Comparison of ENCODE assay signal across 10 cellular contexts in the genomic region with DNA sequence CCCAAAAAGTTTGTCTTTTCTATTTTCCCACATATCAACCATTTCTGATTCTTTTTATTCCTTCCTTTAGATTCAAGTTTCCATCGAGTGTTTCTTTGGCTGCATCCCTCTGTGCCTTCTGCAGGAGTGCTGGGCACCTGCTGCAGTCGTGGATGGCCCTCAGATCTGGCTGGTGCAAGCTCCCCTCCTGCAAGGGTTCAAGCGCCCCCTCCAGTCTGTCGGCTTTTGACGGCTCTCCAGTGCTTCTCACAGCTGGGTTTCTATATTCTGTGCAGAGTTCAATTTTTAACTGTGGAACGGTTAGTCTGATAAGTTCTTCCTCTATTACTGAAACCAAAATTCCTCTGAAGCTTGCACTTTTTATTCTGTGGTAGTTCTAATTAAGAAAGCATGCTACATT.
DNase-seq lines count a peak whose midpoint lies in the region; ATAC-seq and TF ChIP-seq lines count a peak whose summit lies in the region.
"Had no signal": no experiment of that assay in that cellular context is flagged by ENCODE, and none has a peak within 500 bp of the region (broad histone marks: within the 10 kb centered on the region; RNA-seq: fewer than 3 reads in every experiment).

No MANE protein-coding gene starts in this region.

- peak overlapping the region in 5 of 8 donors; percentile 29 to 81 (median 62) for H3K27ac Mint-ChIP-seq in CD8-positive, alpha-beta memory T cell
- no peak overlapping the region for H3K27ac Mint-ChIP-seq in H9
- peak overlapping the region; percentile 81 for H3K27ac Mint-ChIP-seq in activated T-cell treated with anti-CD3 and anti-CD28 coated beads, Interleukin-2, amount 50 U/mL, for 24 hours

- H3K14ac ChIP-seq in H9 (ENCODE audit: insufficient read depth, low read length), result no peak overlapping the region

- H3K4me2 ChIP-seq in H9 (ENCODE audit: insufficient read depth, insufficient read length, low read length), result no peak overlapping the region

- no peak overlapping the region for H3K18ac ChIP-seq in H9 (ENCODE audit: insufficient read length, low read depth, low read length)

- intact Hi-C loops in testis (cut with DNase I; ENCODE audit: low total_unique reads) (no loop called here), vagina (cut with DNase I) (no loop called here)

- H3K36me3 ChIP-seq in CD8-positive, alpha-beta memory T cell (ENCODE audit: insufficient read depth, low read length), result no peaks in the 10 kb centered on the region
- H3K36me3 ChIP-seq in testis (ENCODE audit: low read depth, missing control alignments) (no peaks in the 10 kb centered on the region), vagina (peaks cover 0 to 5% of the 10 kb centered on the region in 2 donors)

- H2BK20ac ChIP-seq in H9 (ENCODE audit: low read depth, low read length, poor library complexity, severe bottlenecking), result no peak overlapping the region

- H3K27me3 Mint-ChIP-seq in CD8-positive, alpha-beta memory T cell, result no peaks in the 10 kb centered on the region
- H3K27me3 Mint-ChIP-seq in H9 (ENCODE audit: low read depth), result no peaks in the 10 kb centered on the region; the same call in 1 of the 2 replicates
- H3K27me3 Mint-ChIP-seq in activated T-cell treated with anti-CD3 and anti-CD28 coated beads, Interleukin-2, amount 50 U/mL, for 24 hours, result no peaks in the 10 kb centered on the region
- H3K27me3 Mint-ChIP-seq: naive thymus-derived CD8-positive, alpha-beta T cell had no signal

- H3K4me3 ChIP-seq in CD8-positive, alpha-beta memory T cell (ENCODE audit: low read length), result no peak overlapping the region
- no peak overlapping the region for H3K4me3 ChIP-seq in testis
- no peak overlapping the region for H3K4me3 ChIP-seq in vagina

- peaks cover 13 to 43% (median 20%) of the 10 kb centered on the region in 3 donors for H3K36me3 Mint-ChIP-seq in CD8-positive, alpha-beta memory T cell
- peaks cover 31 to 37% (median 32%) of the 10 kb centered on the region in 3 experiments for H3K36me3 Mint-ChIP-seq in H9 (ENCODE audit: insufficient read depth in 1 of 3, low read depth in 3 of 3)
- peaks cover 53% of the 10 kb centered on the region for H3K36me3 Mint-ChIP-seq in activated T-cell treated with anti-CD3 and anti-CD28 coated beads, Interleukin-2, amount 50 U/mL, for 24 hours (ENCODE audit: low read depth)

- H3K23ac ChIP-seq in H9 (ENCODE audit: insufficient read length, low read depth, low read length), result no peak overlapping the region

- TF ChIP-seq POLR2A in testis (IDR thresholded peaks at IDR 0.05) (no peak), vagina (IDR thresholded peaks at IDR 0.05) (no peak)

- no peak overlapping the region for H3K4ac ChIP-seq in H9 (ENCODE audit: low read depth, low read length)

- H3T11ph ChIP-seq in H9 (ENCODE audit: low read length), result no peak overlapping the region

- H3K9me3 ChIP-seq in CD8-positive, alpha-beta memory T cell (ENCODE audit: low read length), result no peaks in the 10 kb centered on the region
- H3K9me3 ChIP-seq in H9 (ENCODE audit: control insufficient read depth, low read depth, low read length), result no peaks in the 10 kb centered on the region
- H3K9me3 ChIP-seq in testis, result no peaks in the 10 kb centered on the region
- no peaks in the 10 kb centered on the region for H3K9me3 ChIP-seq in vagina

- WGBS in H9 (ENCODE audit: extremely low coverage, insufficient read length, low lambda C conversion rate), result no CpG with 5 or more reads among the region's 6 CpGs
- WGBS in testis, 2 donors, result 75 to 82% methylated on average over 5 of the region's 6 CpGs

- H3K79me1 ChIP-seq in H9 (ENCODE audit: insufficient read depth, low read depth, low read length, poor library complexity, severe bottlenecking), result no peaks in the 10 kb centered on the region

- peak in 1 of 5 donors; percentile 10 for DNase-seq in CD8-positive, alpha-beta memory T cell
- DNase-seq in H9, result no peak
- no peak for DNase-seq in activated T-cell treated with anti-CD3 and anti-CD28 coated beads, Interleukin-2, amount 50 U/mL, for 24 hours
- DNase-seq in medulla oblongata (ENCODE audit: extremely low spot score), result peak; percentile 26
- no peak for DNase-seq in testis
- no peak for DNase-seq in vagina (ENCODE audit: extremely low spot score in 2 of 2)
- DNase-seq in D341Med (ENCODE audit: low spot score), result no peak
- DNase-seq: NCI-H187 treated with DMSO at 0.1 percent for 48 hours had no signal

- no peak overlapping the region for H2AK5ac ChIP-seq in H9 (ENCODE audit: insufficient read length, low read length)

- H3K27me3 ChIP-seq in CD8-positive, alpha-beta memory T cell (ENCODE audit: insufficient read depth, low read length, poor library complexity, severe bottlenecking), result no peaks in the 10 kb centered on the region
- H3K27me3 ChIP-seq in H9 (ENCODE audit: insufficient read depth, low read length) (no peaks in the 10 kb centered on the region), testis (no peaks in the 10 kb centered on the region), vagina (no peaks in the 10 kb centered on the region)

- CTCF ChIA-PET in CD8-positive, alpha-beta memory T cell (lab: Charles Lee), result interaction anchor here (1.1 to 1.9 kb wide), 2 partner anchors 136 to 336 kb away, joined by 3 to 8 read pairs; no protein-coding TSS in a partner anchor

- H3K4me1 ChIP-seq in CD8-positive, alpha-beta memory T cell (ENCODE audit: insufficient read depth, low read length), result no peaks in the 10 kb centered on the region
- H3K4me1 ChIP-seq in H9 (ENCODE audit: insufficient read depth, low read length) (no peaks in the 10 kb centered on the region), testis (no peaks in the 10 kb centered on the region), vagina (no peaks in the 10 kb centered on the region)

- no peak overlapping the region for H2BK15ac ChIP-seq in H9 (ENCODE audit: low read depth, low read length)

- no peak overlapping the region for H2AFZ ChIP-seq in H9 (ENCODE audit: low read length)

- POLR2A ChIA-PET in CD8-positive, alpha-beta memory T cell (lab: Charles Lee), result no interaction called here

- no peak overlapping the region for H3K9ac ChIP-seq in H9 (ENCODE audit: extremely low read depth, insufficient read length, low read length)

- no peak overlapping the region for H2BK120ac ChIP-seq in H9 (ENCODE audit: low read depth, low read length, poor library complexity, severe bottlenecking)

- no peak overlapping the region for H4K5ac ChIP-seq in H9 (ENCODE audit: insufficient read length, low read depth, low read length)

- peaks cover 8 to 20% (median 19%) of the 10 kb centered on the region in 3 donors for H3K4me1 Mint-ChIP-seq in CD8-positive, alpha-beta memory T cell
- H3K4me1 Mint-ChIP-seq in H9, result no peaks in the 10 kb centered on the region
- peaks cover 48% of the 10 kb centered on the region for H3K4me1 Mint-ChIP-seq in activated T-cell treated with anti-CD3 and anti-CD28 coated beads, Interleukin-2, amount 50 U/mL, for 24 hours (ENCODE audit: low read depth)

- H3K23me2 ChIP-seq in H9 (ENCODE audit: insufficient read length, low read depth, low read length, poor library complexity, severe bottlenecking), result no peaks in the 10 kb centered on the region

- TF ChIP-seq CTCF in H9 (conservative IDR thresholded peaks at IDR 0.05), result peak; percentile 39; the same call in 2 of the 3 replicates
- TF ChIP-seq CTCF in testis (IDR thresholded peaks at IDR 0.05), result no peak
- no peak for TF ChIP-seq CTCF in vagina (IDR thresholded peaks at IDR 0.05)

- no peak overlapping the region for H3K4me3 Mint-ChIP-seq in CD8-positive, alpha-beta memory T cell
- no peak overlapping the region for H3K4me3 Mint-ChIP-seq in H9
- no peak overlapping the region for H3K4me3 Mint-ChIP-seq in activated T-cell treated with anti-CD3 and anti-CD28 coated beads, Interleukin-2, amount 50 U/mL, for 24 hours
- H3K4me3 Mint-ChIP-seq: naive thymus-derived CD8-positive, alpha-beta T cell had no signal

- H2BK12ac ChIP-seq in H9 (ENCODE audit: insufficient read length, low read depth, low read length), result no peak overlapping the region

- H4K91ac ChIP-seq in H9 (ENCODE audit: insufficient read length, low read depth, low read length), result no peak overlapping the region

- no peak overlapping the region for H4K8ac ChIP-seq in H9 (replicated peaks; ENCODE audit: insufficient read length, low read depth, low read length)

- no peaks in the 10 kb centered on the region for H4K20me1 ChIP-seq in H9 (ENCODE audit: control insufficient read depth, insufficient read depth, insufficient read length)

- no peak overlapping the region for H2BK5ac ChIP-seq in H9 (ENCODE audit: insufficient read length, low read length)

- no peak overlapping the region for H3K27ac ChIP-seq in CD8-positive, alpha-beta memory T cell (ENCODE audit: low read depth, low read length)
- no peak overlapping the region for H3K27ac ChIP-seq in H9 (ENCODE audit: insufficient read length, low read depth, low read length)
- H3K27ac ChIP-seq in testis, result no peak overlapping the region
- no peak overlapping the region for H3K27ac ChIP-seq in vagina

- H3K9me3 Mint-ChIP-seq in CD8-positive, alpha-beta memory T cell, result peaks cover 0 to 3% (median 0%) of the 10 kb centered on the region in 5 donors
- peaks cover 18 to 19% of the 10 kb centered on the region in 2 experiments for H3K9me3 Mint-ChIP-seq in H9
- H3K9me3 Mint-ChIP-seq in activated T-cell treated with anti-CD3 and anti-CD28 coated beads, Interleukin-2, amount 50 U/mL, for 24 hours, result peaks cover 6% of the 10 kb centered on the region

- ATAC-seq in GM21423 (IDR thresholded peaks at IDR 0.05; ENCODE audit: unreplicated experiment), result no peak

- no peaks in the 10 kb centered on the region for H3K79me2 ChIP-seq in H9 (ENCODE audit: insufficient read depth, low read length)

- no peak overlapping the region for H3K56ac ChIP-seq in H9 (ENCODE audit: insufficient read length, low read depth, low read length)

Comparison
In these comparisons a context has a peak if more than half of its experiments do, and no peak if none do; other contexts are left out.
1. H3K27ac Mint-ChIP-seq: peak in CD8-positive, alpha-beta memory T cell (5 of 8) and activated T-cell treated with anti-CD3 and anti-CD28 coated beads, Interleukin-2, amount 50 U/mL, for 24 hours (single experiment); none in H9 (0 of 3).